1 cellular context compared by ENCODE assay signal in genomic region chr3:52041118-52041847, GRCh38.
TF ChIP-seq lines count a peak whose summit lies in the region.

No MANE protein-coding gene starts in this region.

TF ChIP-seq in H1, 55 proteins besides CTCF, POLR2A, EP300 and RAD21 (continued from another document):
- TF ChIP-seq EZH2 (IDR thresholded peaks at IDR 0.05; ENCODE audit: low read depth, low read length, severe bottlenecking) = no peak
- TF ChIP-seq SAP30 (IDR thresholded peaks at IDR 0.05; ENCODE audit: insufficient read depth, insufficient replicate concordance, low read length) = no peak
- TF ChIP-seq, protein P1, sequence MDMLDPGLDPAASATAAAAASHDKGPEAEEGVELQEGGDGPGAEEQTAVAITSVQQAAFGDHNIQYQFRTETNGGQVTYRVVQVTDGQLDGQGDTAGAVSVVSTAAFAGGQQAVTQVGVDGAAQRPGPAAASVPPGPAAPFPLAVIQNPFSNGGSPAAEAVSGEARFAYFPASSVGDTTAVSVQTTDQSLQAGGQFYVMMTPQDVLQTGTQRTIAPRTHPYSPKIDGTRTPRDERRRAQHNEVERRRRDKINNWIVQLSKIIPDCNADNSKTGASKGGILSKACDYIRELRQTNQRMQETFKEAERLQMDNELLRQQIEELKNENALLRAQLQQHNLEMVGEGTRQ (IDR thresholded peaks at IDR 0.05; ENCODE audit: low read length) = no peak
TF ChIP-seq in H1: peak in this region for 0.
